9 cellular contexts compared by ENCODE assay signal in the genomic region with DNA sequence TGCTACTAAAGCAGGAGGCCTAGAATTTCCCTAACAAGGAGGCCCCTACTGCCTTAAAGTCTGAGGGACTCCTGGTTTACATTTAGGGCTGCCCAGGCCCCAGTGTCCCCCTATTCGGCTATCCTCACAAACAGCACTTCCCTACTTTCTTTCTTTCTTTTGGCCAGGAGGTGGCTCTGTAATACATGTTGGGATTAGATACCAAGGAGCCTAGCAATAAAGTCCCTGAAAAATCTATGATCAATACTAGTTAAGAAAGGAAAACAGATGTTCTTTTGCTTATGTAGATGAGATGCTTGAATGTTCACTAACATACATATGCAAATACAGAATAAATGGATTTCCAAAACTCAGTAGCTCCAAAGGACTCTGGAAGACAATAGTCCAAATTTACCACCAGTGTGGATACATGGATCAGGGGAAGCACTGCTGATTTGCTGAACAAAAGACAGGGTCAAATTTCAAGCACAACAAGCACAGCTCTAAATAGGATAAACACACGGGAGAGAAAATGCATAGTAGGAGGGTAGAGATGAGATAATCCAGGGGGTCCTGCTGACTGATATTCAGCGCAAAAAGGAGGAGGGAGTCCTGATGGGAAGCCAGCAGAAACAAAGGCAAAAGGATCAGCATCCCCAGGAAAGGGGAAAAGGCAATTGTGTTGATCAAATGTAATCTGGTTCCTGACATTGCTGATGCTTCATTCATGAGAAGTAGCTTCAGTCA.
A peak's percentile ranks its signal among the peaks of the same experiment; 100 is the strongest.
DNase-seq lines count a peak whose midpoint lies in the region; ATAC-seq, FAIRE-seq and TF ChIP-seq lines count a peak whose summit lies in the region.
"Had no signal": no experiment of that assay in that cellular context is flagged by ENCODE, and none has a peak within 500 bp of the region (broad histone marks: within the 10 kb centered on the region; RNA-seq: fewer than 3 reads in every experiment).

No MANE protein-coding gene starts in this region.

- TF ChIP-seq CTCF in AG10803 (conservative IDR thresholded peaks at IDR 0.05; ENCODE audit: low read length) (peak; percentile 70), Loucy (conservative IDR thresholded peaks at IDR 0.05; ENCODE audit: low read length) (peak; percentile 64)

- peak; percentile 43 for DNase-seq in AG10803 (ENCODE audit: low read depth)
- DNase-seq in left colon, result no peak
- no peak for DNase-seq in stimulated activated CD4-positive, alpha-beta T cell treated with anti-CD3 and anti-CD28 coated beads, Interleukin-1b, Interleukin-23, amount 100 ng/mL, for 48 hours
- DNase-seq in glomerular visceral epithelial cell (ENCODE audit: extremely low spot score), result no peak
- DNase-seq in activated gamma-delta T cell (lab: John Stamatoyannopoulos, UW), result no peak
- DNase-seq in SK-N-DZ (ENCODE audit: low spot score), result no peak

- intact Hi-C loops in left colon (cut with DNase I, micrococcal nuclease), result no loop called here

- H4K20me1 ChIP-seq in Loucy (ENCODE audit: insufficient read depth, low read length, poor library complexity, severe bottlenecking), result no peaks in the 10 kb centered on the region

- no peaks in the 10 kb centered on the region for H3K9me3 ChIP-seq in Loucy (ENCODE audit: insufficient read depth, low read depth, low read length)

- H3K4me1 ChIP-seq in Loucy (ENCODE audit: insufficient read depth, low read length, poor library complexity, severe bottlenecking), result no peaks in the 10 kb centered on the region

- no peaks in the 10 kb centered on the region for H3K9me2 ChIP-seq in Loucy (replicated peaks; ENCODE audit: low read depth, low read length)

- no peak overlapping the region for H3K4me2 ChIP-seq in Loucy (ENCODE audit: low read depth, low read length, poor library complexity, severe bottlenecking)

- H3K79me2 ChIP-seq in Loucy (ENCODE audit: insufficient read depth, low read length), result no peaks in the 10 kb centered on the region

- no peak overlapping the region for H3K9ac ChIP-seq in Loucy (ENCODE audit: low read depth, low read length, poor library complexity, severe bottlenecking)

- peak; percentile 41 for ATAC-seq in left colon

- no peaks in the 10 kb centered on the region for H3F3A ChIP-seq in Loucy (ENCODE audit: low read depth)

- H3K27me3 ChIP-seq in Loucy (ENCODE audit: insufficient read depth, low read length, poor library complexity, severe bottlenecking), result no peaks in the 10 kb centered on the region

- H3K4me3 ChIP-seq in AG10803 (ENCODE audit: low read length) (no peak overlapping the region), Loucy (ENCODE audit: low read length, poor library complexity, severe bottlenecking) (no peak overlapping the region)

- H2AFZ ChIP-seq in Loucy (ENCODE audit: low read length), result no peak overlapping the region

- peak; percentile 19 for FAIRE-seq in TTC549 (lab: Jason Lieb, UNC)
- FAIRE-seq: GM12892 had no signal

- H3K36me3 ChIP-seq in Loucy (ENCODE audit: insufficient read depth, low read length), result no peaks in the 10 kb centered on the region
